Comparison of ENCODE assay signal across 1 cellular context in the genomic region with DNA sequence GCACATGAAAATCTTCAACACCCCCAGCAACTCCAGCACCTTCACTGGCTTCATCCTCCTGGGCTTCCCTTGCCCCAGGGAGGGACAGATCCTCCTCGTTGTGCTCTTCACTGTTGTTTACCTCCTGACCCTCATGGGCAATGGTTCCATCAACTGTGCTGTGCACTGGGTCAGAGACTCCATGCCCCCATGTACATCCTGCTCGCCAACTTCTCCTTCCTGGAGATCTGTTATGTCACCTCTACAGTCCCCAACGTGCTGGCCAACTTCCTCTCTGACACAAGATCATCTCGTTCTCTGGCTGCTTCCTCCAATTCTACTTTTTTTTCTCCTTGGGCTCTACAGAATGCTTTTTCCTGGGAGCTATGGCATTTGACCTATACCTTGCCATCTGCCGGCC.
TF ChIP-seq lines count a peak whose summit lies in the region.

No MANE protein-coding gene starts in this region.

TF ChIP-seq in GM23338, 12 proteins besides CTCF, POLR2A, EP300 and RAD21 (continued from another document):
- TF ChIP-seq, protein P1, sequence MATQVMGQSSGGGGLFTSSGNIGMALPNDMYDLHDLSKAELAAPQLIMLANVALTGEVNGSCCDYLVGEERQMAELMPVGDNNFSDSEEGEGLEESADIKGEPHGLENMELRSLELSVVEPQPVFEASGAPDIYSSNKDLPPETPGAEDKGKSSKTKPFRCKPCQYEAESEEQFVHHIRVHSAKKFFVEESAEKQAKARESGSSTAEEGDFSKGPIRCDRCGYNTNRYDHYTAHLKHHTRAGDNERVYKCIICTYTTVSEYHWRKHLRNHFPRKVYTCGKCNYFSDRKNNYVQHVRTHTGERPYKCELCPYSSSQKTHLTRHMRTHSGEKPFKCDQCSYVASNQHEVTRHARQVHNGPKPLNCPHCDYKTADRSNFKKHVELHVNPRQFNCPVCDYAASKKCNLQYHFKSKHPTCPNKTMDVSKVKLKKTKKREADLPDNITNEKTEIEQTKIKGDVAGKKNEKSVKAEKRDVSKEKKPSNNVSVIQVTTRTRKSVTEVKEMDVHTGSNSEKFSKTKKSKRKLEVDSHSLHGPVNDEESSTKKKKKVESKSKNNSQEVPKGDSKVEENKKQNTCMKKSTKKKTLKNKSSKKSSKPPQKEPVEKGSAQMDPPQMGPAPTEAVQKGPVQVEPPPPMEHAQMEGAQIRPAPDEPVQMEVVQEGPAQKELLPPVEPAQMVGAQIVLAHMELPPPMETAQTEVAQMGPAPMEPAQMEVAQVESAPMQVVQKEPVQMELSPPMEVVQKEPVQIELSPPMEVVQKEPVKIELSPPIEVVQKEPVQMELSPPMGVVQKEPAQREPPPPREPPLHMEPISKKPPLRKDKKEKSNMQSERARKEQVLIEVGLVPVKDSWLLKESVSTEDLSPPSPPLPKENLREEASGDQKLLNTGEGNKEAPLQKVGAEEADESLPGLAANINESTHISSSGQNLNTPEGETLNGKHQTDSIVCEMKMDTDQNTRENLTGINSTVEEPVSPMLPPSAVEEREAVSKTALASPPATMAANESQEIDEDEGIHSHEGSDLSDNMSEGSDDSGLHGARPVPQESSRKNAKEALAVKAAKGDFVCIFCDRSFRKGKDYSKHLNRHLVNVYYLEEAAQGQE (IDR thresholded peaks at IDR 0.05; ENCODE audit: unreplicated experiment) = no peak
- TF ChIP-seq ZNF114 (CRISPR knock-in tag; IDR thresholded peaks at IDR 0.05) = no peak
- no peak for TF ChIP-seq EZH2phosphoT487 (IDR thresholded peaks at IDR 0.05; ENCODE audit: unreplicated experiment)
